ENCODE assay signal across 1 cellular context in the genomic region with DNA sequence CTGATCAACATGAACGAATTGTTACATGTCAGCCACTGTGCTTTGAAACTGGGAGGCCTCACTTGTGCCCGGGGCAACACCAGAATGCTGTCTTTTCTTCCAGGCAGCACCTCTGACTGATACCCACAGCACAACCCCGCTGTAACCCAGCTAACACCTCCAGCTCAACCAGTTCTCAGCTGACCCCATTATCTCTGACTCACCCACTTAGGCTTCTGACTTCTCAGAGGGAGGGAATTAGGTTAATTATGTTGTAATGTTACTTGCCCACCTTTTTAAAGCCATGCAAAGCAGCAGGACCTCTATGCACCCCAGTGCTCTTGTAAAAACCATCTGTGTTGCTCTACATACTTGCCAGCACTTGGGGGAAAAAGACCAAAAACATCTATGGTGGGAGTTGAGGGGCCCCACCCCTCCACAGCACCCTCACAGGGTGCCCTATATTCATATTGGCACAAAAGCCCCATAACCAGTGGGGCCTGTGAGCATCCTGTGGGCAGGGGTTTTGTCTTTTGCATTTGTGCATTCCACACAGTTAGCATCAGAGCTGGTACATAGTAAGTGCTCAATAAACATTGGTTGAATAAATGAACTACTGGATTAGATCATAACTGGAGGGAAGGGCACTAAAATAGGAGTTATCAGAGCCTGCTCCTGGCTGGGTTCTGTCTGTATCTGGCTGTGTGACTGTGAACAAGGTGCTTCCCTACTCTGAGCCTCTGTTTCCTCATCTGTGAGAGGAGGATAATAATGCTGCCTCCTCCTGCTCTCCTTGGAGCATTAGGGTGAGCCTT.
TF ChIP-seq lines count a peak whose summit lies in the region.

No MANE protein-coding gene starts in this region.

TF ChIP-seq in H1, 55 proteins besides CTCF, POLR2A, EP300 and RAD21:
- TF ChIP-seq SP1 (IDR thresholded peaks at IDR 0.05; ENCODE audit: low read depth, low read length) (no peak), JUND (IDR thresholded peaks at IDR 0.05; ENCODE audit: low read length) (peak; percentile 50; the same call in 1 of the 2 replicates)
